Comparison of ENCODE assay signal across 8 cellular contexts in genomic region chr1:150268342-150268705, GRCh38. TPM values are rescaled to one million over a fixed set of nuclear protein-coding genes. Genes with fewer than 3 reads are reported as not detected.
DNase-seq lines count a peak whose midpoint lies in the region; ATAC-seq and TF ChIP-seq lines count a peak whose summit lies in the region.

No MANE protein-coding gene starts in this region.

- TF ChIP-seq POLR2A in testis (IDR thresholded peaks at IDR 0.05): no peak

- H3K4me3 Mint-ChIP-seq in activated CD4-positive, alpha-beta T cell treated with anti-CD3 and anti-CD28 coated beads for 36 hours: peak overlapping the region; percentile 89

- ATAC-seq in GM19023 (IDR thresholded peaks at IDR 0.05; ENCODE audit: unreplicated experiment) (peak; percentile 26), HG03432 (IDR thresholded peaks at IDR 0.05; ENCODE audit: unreplicated experiment) (peak; percentile 16)
- ATAC-seq in activated CD4-positive, alpha-beta T cell treated with anti-CD3 and anti-CD28 coated beads for 36 hours: peak; percentile 41

- H3K9me3 Mint-ChIP-seq in activated CD4-positive, alpha-beta T cell treated with anti-CD3 and anti-CD28 coated beads for 36 hours (ENCODE audit: low read depth): no peaks in the 10 kb centered on the region

- H3K36me3 ChIP-seq in testis (ENCODE audit: low read depth, missing control alignments): no peaks in the 10 kb centered on the region

- no peak for TF ChIP-seq CTCF in testis (IDR thresholded peaks at IDR 0.05)

- H3K9me3 ChIP-seq in testis: no peaks in the 10 kb centered on the region

- H3K27ac Mint-ChIP-seq in activated CD4-positive, alpha-beta T cell treated with anti-CD3 and anti-CD28 coated beads for 36 hours: peak overlapping the region; percentile 98

- POLR2A ChIA-PET in activated CD4-positive, alpha-beta T cell treated with anti-CD3 and anti-CD28 coated beads for 36 hours (lab: Charles Lee): interaction anchor here (1.0 kb wide), 1 partner anchor 54 kb away, joined by 3 read pairs; no protein-coding TSS in a partner anchor

- H3K36me3 Mint-ChIP-seq in activated CD4-positive, alpha-beta T cell treated with anti-CD3 and anti-CD28 coated beads for 36 hours (ENCODE audit: low read depth): peaks cover 33% of the 10 kb centered on the region

- H3K27me3 ChIP-seq in testis: no peaks in the 10 kb centered on the region

- peak overlapping the region; percentile 84 to 98 for H3K4me3 ChIP-seq in testis

- peak; percentile 62 for DNase-seq in activated CD4-positive, alpha-beta T cell treated with anti-CD3 and anti-CD28 coated beads for 36 hours
- DNase-seq in effector CD8-positive, alpha-beta T cell (lab: John Stamatoyannopoulos, UW): peak; percentile 24
- peak; percentile 14 for DNase-seq in midbrain (lab: John Stamatoyannopoulos, UW)
- peak; percentile 77 for DNase-seq in testis
- DNase-seq in NOMO-1 (lab: John Stamatoyannopoulos, UW; ENCODE audit: unreplicated experiment in 2 of 2): no peak
- no peak for DNase-seq in HuH-7.5 (ENCODE audit: low spot score)

- H3K27me3 Mint-ChIP-seq in activated CD4-positive, alpha-beta T cell treated with anti-CD3 and anti-CD28 coated beads for 36 hours: no peaks in the 10 kb centered on the region

- CTCF ChIA-PET in activated CD4-positive, alpha-beta T cell treated with anti-CD3 and anti-CD28 coated beads for 36 hours (lab: Charles Lee): interaction anchor here (1.0 to 3.5 kb wide), 2 partner anchors 13 kb away, joined by 4 to 21 read pairs; no protein-coding TSS in a partner anchor

- H3K4me1 ChIP-seq in testis: peaks cover 19% of the 10 kb centered on the region

- H3K27ac ChIP-seq in testis: peak overlapping the region; percentile 91 to 95

- H3K4me1 Mint-ChIP-seq in activated CD4-positive, alpha-beta T cell treated with anti-CD3 and anti-CD28 coated beads for 36 hours: peaks cover 25% of the 10 kb centered on the region

- 0% methylated on average over 21 of the region's 21 CpGs for WGBS in testis, 2 donors

- intact Hi-C loops in activated CD4-positive, alpha-beta T cell treated with anti-CD3 and anti-CD28 coated beads for 36 hours (cut with DNase I, micrococcal nuclease): no loop called here
- intact Hi-C loops in testis (cut with DNase I; ENCODE audit: low total_unique reads): no loop called here

RNA-seq across cellular contexts. Expression of gene APH1A, which starts 0.5 kb away (rescaled TPM):
- 10 to 100 TPM; 62.4 to 89.3 TPM for total RNA-seq in activated CD4-positive, alpha-beta T cell treated with anti-CD3 and anti-CD28 coated beads for 36 hours
- 100 to 1,000 TPM in 1 of 2 donors, 10 to 100 TPM in 1; 64.0 to 102 TPM for total RNA-seq in testis
- 86.2 TPM for polyA plus RNA-seq in testis (ENCODE audit: insufficient read depth, low read depth, low replicate concordance)

RNA-seq across cellular contexts. Expression of gene C1orf54, which starts 4.3 kb away (rescaled TPM):
- 1 to 10 TPM in 1 of 2 experiments, under 1 TPM in 1; 0.50 to 1.2 TPM for total RNA-seq in activated CD4-positive, alpha-beta T cell treated with anti-CD3 and anti-CD28 coated beads for 36 hours
- total RNA-seq in testis: 1 to 10 TPM; 2.9 to 7.0 TPM
- 23.7 TPM for polyA plus RNA-seq in testis (ENCODE audit: insufficient read depth, low read depth, low replicate concordance)

RNA-seq across cellular contexts. Expression of gene CA14, which starts 10.8 kb away (rescaled TPM):
- total RNA-seq in activated CD4-positive, alpha-beta T cell treated with anti-CD3 and anti-CD28 coated beads for 36 hours: not detected
- under 1 TPM in 1 of 2 donors, not detected in 1; 0.25 TPM for total RNA-seq in testis
- polyA plus RNA-seq in testis (ENCODE audit: insufficient read depth, low read depth, low replicate concordance): 0.98 TPM

RNA-seq across cellular contexts. Expression of gene CIART, which starts 14.0 kb away (rescaled TPM):
- total RNA-seq in activated CD4-positive, alpha-beta T cell treated with anti-CD3 and anti-CD28 coated beads for 36 hours: 1 to 10 TPM; 5.9 to 6.0 TPM
- 10 to 100 TPM; 10.3 to 10.6 TPM for total RNA-seq in testis
- 11.8 TPM for polyA plus RNA-seq in testis (ENCODE audit: insufficient read depth, low read depth, low replicate concordance)

RNA-seq across cellular contexts. Expression of gene MRPS21, which starts 25.3 kb away (rescaled TPM):
- 100 to 1,000 TPM in 1 of 2 experiments, 10 to 100 TPM in 1; 86.4 to 111 TPM for total RNA-seq in activated CD4-positive, alpha-beta T cell treated with anti-CD3 and anti-CD28 coated beads for 36 hours
- total RNA-seq in testis: 10 to 100 TPM; 43.5 to 45.8 TPM
- 72.2 TPM for polyA plus RNA-seq in testis (ENCODE audit: insufficient read depth, low read depth, low replicate concordance)

Comparison
In these comparisons a context has a peak if more than half of its experiments do, and no peak if none do; other contexts are left out.
1. DNase-seq: peak in activated CD4-positive, alpha-beta T cell treated with anti-CD3 and anti-CD28 coated beads for 36 hours (single experiment), effector CD8-positive, alpha-beta T cell (single experiment), midbrain (single experiment) and testis (single experiment); none in NOMO-1 (0 of 2) and HuH-7.5 (single experiment).
2. Peak in every context shown above with its lines, with median percentiles within 50 percentile points of each other: ATAC-seq.